10 cellular contexts compared by ENCODE assay signal in genomic region chr15:89105147-89105546, GRCh38. TPM values are rescaled to one million over a fixed set of nuclear protein-coding genes. Genes with fewer than 3 reads are reported as not detected.
DNase-seq lines count a peak whose midpoint lies in the region; ATAC-seq and TF ChIP-seq lines count a peak whose summit lies in the region.
"Had no signal": no experiment of that assay in that cellular context is flagged by ENCODE, and none has a peak within 500 bp of the region (broad histone marks: within the 10 kb centered on the region; RNA-seq: fewer than 3 reads in every experiment).

No MANE protein-coding gene starts in this region.

- H3K27me3 Mint-ChIP-seq in activated CD8-positive, alpha-beta T cell treated with anti-CD3 and anti-CD28 coated beads, Interleukin-2, amount 10 ng/mL, durations not matched to agents 7 days and 5 days (ENCODE audit: low read depth): no peaks in the 10 kb centered on the region
- H3K27me3 Mint-ChIP-seq: stimulated activated naive CD8-positive, alpha-beta T cell treated with anti-CD3 and anti-CD28 coated beads, Interleukin-15, Interleukin-2, amounts not matched to agents 100 ng/mL and 50 ng/mL, for 24 hours had no signal

- no peaks in the 10 kb centered on the region for H3K27me3 ChIP-seq in heart right ventricle
- no peaks in the 10 kb centered on the region for H3K27me3 ChIP-seq in sigmoid colon

- ATAC-seq in heart right ventricle (peak in 6 of 8 donors; percentile 20 to 56 (median 38)), GM21737 (IDR thresholded peaks at IDR 0.05; ENCODE audit: unreplicated experiment) (no peak)
- ATAC-seq in activated CD8-positive, alpha-beta T cell treated with anti-CD3 and anti-CD28 coated beads, Interleukin-2, amount 10 ng/mL, durations not matched to agents 7 days and 5 days: no peak

- no peak for TF ChIP-seq POLR2A in sigmoid colon (IDR thresholded peaks at IDR 0.05)

- POLR2A ChIA-PET in activated CD8-positive, alpha-beta T cell treated with anti-CD3 and anti-CD28 coated beads, Interleukin-2, amount 10 ng/mL, durations not matched to agents 7 days and 5 days (lab: Charles Lee): no interaction called here

- CTCF ChIA-PET in activated CD8-positive, alpha-beta T cell treated with anti-CD3 and anti-CD28 coated beads, Interleukin-2, amount 10 ng/mL, durations not matched to agents 7 days and 5 days (lab: Charles Lee): interaction anchor here (1.3 to 2.7 kb wide), 2 partner anchors 25 to 48 kb away, joined by 3 to 13 read pairs; no protein-coding TSS in a partner anchor

- H3K4me1 Mint-ChIP-seq in activated CD8-positive, alpha-beta T cell treated with anti-CD3 and anti-CD28 coated beads, Interleukin-2, amount 10 ng/mL, durations not matched to agents 7 days and 5 days (ENCODE audit: low read depth): peaks cover 8% of the 10 kb centered on the region

- H3K27ac ChIP-seq in heart right ventricle (peak overlapping the region; percentile 74 to 98 (median 85)), sigmoid colon (peak overlapping the region; percentile 77 to 97 (median 89))

- H3K4me1 ChIP-seq in heart right ventricle: peaks cover 13 to 98% (median 82%) of the 10 kb centered on the region in 9 donors
- H3K4me1 ChIP-seq in sigmoid colon: peaks cover 0 to 93% (median 91%) of the 10 kb centered on the region in 4 donors

- intact Hi-C loops in heart right ventricle (cut with DNase I): loop anchor here in 1 of 10 donors (2.0 kb wide), 1 partner anchor 14 kb away; no protein-coding TSS in a partner anchor
- intact Hi-C loops in sigmoid colon (cut with DNase I): loop anchor here (10.0 kb wide), 1 partner anchor 560 kb away; the partner anchor contains the start of gene DET1

- WGBS in heart right ventricle, 2 donors: 39 to 42% methylated on average over 4 of the region's 4 CpGs
- WGBS in sigmoid colon, 2 donors: 66 to 76% methylated on average over 4 of the region's 4 CpGs

- H3K4me3 ChIP-seq in heart right ventricle (peak overlapping the region in 7 of 10 donors; percentile 1 to 32 (median 21)), sigmoid colon (no peak overlapping the region)

- TF ChIP-seq CTCF in heart right ventricle (IDR thresholded peaks at IDR 0.05): no peak
- TF ChIP-seq CTCF in sigmoid colon (IDR thresholded peaks at IDR 0.05): no peak

- H3K9me3 ChIP-seq in heart right ventricle (no peaks in the 10 kb centered on the region), sigmoid colon (no peaks in the 10 kb centered on the region)

- H3K36me3 ChIP-seq in heart right ventricle (peaks cover 0 to 57% (median 6%) of the 10 kb centered on the region in 9 donors), sigmoid colon (peaks cover 0 to 13% (median 0%) of the 10 kb centered on the region in 4 donors)

- TF ChIP-seq EP300 in sigmoid colon (IDR thresholded peaks at IDR 0.05): no peak

- H3K27ac Mint-ChIP-seq in activated CD8-positive, alpha-beta T cell treated with anti-CD3 and anti-CD28 coated beads, Interleukin-2, amount 10 ng/mL, durations not matched to agents 7 days and 5 days: no peak overlapping the region
- H3K27ac Mint-ChIP-seq: stimulated activated naive CD8-positive, alpha-beta T cell treated with anti-CD3 and anti-CD28 coated beads, Interleukin-15, Interleukin-2, amounts not matched to agents 100 ng/mL and 50 ng/mL, for 24 hours had no signal

- no peak overlapping the region for H3K4me3 Mint-ChIP-seq in activated CD8-positive, alpha-beta T cell treated with anti-CD3 and anti-CD28 coated beads, Interleukin-2, amount 10 ng/mL, durations not matched to agents 7 days and 5 days
- H3K4me3 Mint-ChIP-seq: neural crest cell; stimulated activated naive CD8-positive, alpha-beta T cell treated with anti-CD3 and anti-CD28 coated beads, Interleukin-15, Interleukin-2, amounts not matched to agents 100 ng/mL and 50 ng/mL, for 24 hours had no signal

- no peaks in the 10 kb centered on the region for H3K9me3 Mint-ChIP-seq in activated CD8-positive, alpha-beta T cell treated with anti-CD3 and anti-CD28 coated beads, Interleukin-2, amount 10 ng/mL, durations not matched to agents 7 days and 5 days (ENCODE audit: insufficient read depth)
- H3K9me3 Mint-ChIP-seq: neural crest cell; stimulated activated naive CD8-positive, alpha-beta T cell treated with anti-CD3 and anti-CD28 coated beads, Interleukin-15, Interleukin-2, amounts not matched to agents 100 ng/mL and 50 ng/mL, for 24 hours had no signal

- DNase-seq in EL (peak; percentile 98), amniotic epithelial cell (ENCODE audit: low read depth) (peak; percentile 99), heart right ventricle (no peak), sigmoid colon (no peak), OCI-M2 (lab: John Stamatoyannopoulos, UW; ENCODE audit: unreplicated experiment) (no peak)
- no peak for DNase-seq in activated naive CD4-positive, alpha-beta T cell treated with anti-CD3 and anti-CD28 coated beads, Interleukin-2, amount 50 U/mL, for 16 hours
- no peak for DNase-seq in activated CD8-positive, alpha-beta T cell treated with anti-CD3 and anti-CD28 coated beads, Interleukin-2, amount 10 ng/mL, durations not matched to agents 7 days and 5 days

- H3K36me3 Mint-ChIP-seq in activated CD8-positive, alpha-beta T cell treated with anti-CD3 and anti-CD28 coated beads, Interleukin-2, amount 10 ng/mL, durations not matched to agents 7 days and 5 days (ENCODE audit: low read depth): peaks cover 6% of the 10 kb centered on the region

RNA-seq across cellular contexts. Expression of gene ABHD2, which starts 16.9 kb away (rescaled TPM):
- 100 to 1,000 TPM in 8 of 10 donors, 10 to 100 TPM in 2; 74.9 to 201 (median 123) TPM for total RNA-seq in heart right ventricle
- polyA plus RNA-seq in heart right ventricle: 10 to 100 TPM in 1 of 2 donors, 1 to 10 TPM in 1; 9.1 to 41.6 TPM
- total RNA-seq in sigmoid colon: 10 to 100 TPM; 32.9 to 81.5 (median 49.0) TPM
- 10 to 100 TPM in 1 of 3 donors, 1 to 10 TPM in 2; 1.8 to 27.7 (median 4.2) TPM for polyA plus RNA-seq in sigmoid colon
- 10 to 100 TPM; 71.3 to 71.9 TPM for total RNA-seq in activated CD8-positive, alpha-beta T cell treated with anti-CD3 and anti-CD28 coated beads, Interleukin-2, amount 10 ng/mL, durations not matched to agents 7 days and 5 days

Comparison
In these comparisons a context has a peak if more than half of its experiments do, and no peak if none do; other contexts are left out.
1. DNase-seq: peak in EL (single experiment) and amniotic epithelial cell (single experiment); none in heart right ventricle (0 of 2), sigmoid colon (single experiment), OCI-M2 (single experiment), activated naive CD4-positive, alpha-beta T cell treated with anti-CD3 and anti-CD28 coated beads, Interleukin-2, amount 50 U/mL, for 16 hours (single experiment) and activated CD8-positive, alpha-beta T cell treated with anti-CD3 and anti-CD28 coated beads, Interleukin-2, amount 10 ng/mL, durations not matched to agents 7 days and 5 days (single experiment).
2. ATAC-seq: peak in heart right ventricle (6 of 8); none in GM21737 (single experiment) and activated CD8-positive, alpha-beta T cell treated with anti-CD3 and anti-CD28 coated beads, Interleukin-2, amount 10 ng/mL, durations not matched to agents 7 days and 5 days (single experiment).
3. H3K4me3 ChIP-seq: peak in heart right ventricle (7 of 10); none in sigmoid colon (0 of 4).